Comparison of ENCODE assay signal across 9 cellular contexts in the genomic region with DNA sequence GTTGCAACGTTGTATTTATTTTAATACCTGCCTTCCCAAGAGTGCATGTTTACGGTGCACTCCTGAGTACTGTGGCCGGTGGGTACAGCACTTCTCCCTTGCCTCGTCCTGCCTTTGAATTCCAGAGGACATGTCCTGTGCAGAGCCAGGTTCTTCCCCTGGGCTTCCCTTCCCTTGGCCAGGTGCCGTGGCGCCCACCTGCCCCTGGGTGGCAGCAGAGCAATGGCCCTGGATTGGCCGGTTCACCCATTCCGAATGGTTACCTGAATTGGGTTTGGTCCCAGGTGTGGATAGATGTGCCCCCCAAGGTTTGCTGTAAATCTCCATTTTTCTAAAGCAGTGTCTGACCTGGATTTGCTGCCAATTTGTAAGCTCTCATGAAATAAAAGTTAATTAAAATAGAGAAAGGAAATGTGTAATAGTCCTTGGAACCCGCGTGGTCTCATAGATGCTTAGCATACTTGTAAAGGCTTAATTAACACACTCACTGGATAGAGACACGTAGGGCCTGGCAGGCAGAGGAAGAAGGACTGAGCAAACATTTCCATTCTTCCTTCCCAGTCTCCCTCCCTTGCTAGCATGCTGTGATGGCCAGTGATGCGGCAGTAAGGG. TPM values are rescaled to one million over a fixed set of nuclear protein-coding genes. Genes with fewer than 3 reads are reported as not detected.
DNase-seq lines count a peak whose midpoint lies in the region; ATAC-seq and TF ChIP-seq lines count a peak whose summit lies in the region.
"Had no signal": no experiment of that assay in that cellular context is flagged by ENCODE, and none has a peak within 500 bp of the region (broad histone marks: within the 10 kb centered on the region; RNA-seq: fewer than 3 reads in every experiment).

No MANE protein-coding gene starts in this region.

- H3K27ac Mint-ChIP-seq in chondrocyte (ENCODE audit: unreplicated experiment), result no peak overlapping the region
- no peak overlapping the region for H3K27ac Mint-ChIP-seq in CD8-positive, alpha-beta memory T cell
- no peak overlapping the region for H3K27ac Mint-ChIP-seq in CD4-positive, alpha-beta T cell

- no peaks in the 10 kb centered on the region for H3K4me1 ChIP-seq in osteoblast (ENCODE audit: insufficient read depth, low read length)
- H3K4me1 ChIP-seq in prostate gland (replicated peaks), result no peaks in the 10 kb centered on the region
- no peaks in the 10 kb centered on the region for H3K4me1 ChIP-seq in CD8-positive, alpha-beta memory T cell (ENCODE audit: insufficient read depth, low read length)
- H3K4me1 ChIP-seq: BLaER1 treated with 17β-estradiol and CSF1 and Interleukin-3, amounts not matched to agents 10 nM and 100 nM had no signal

- 78% methylated on average over 12 of the region's 12 CpGs for WGBS in prostate gland

- H4K20me1 ChIP-seq in osteoblast (ENCODE audit: insufficient read depth, low read length), result peaks cover 3% of the 10 kb centered on the region
- H4K20me1 ChIP-seq: BLaER1 treated with 17β-estradiol and CSF1 and Interleukin-3, amounts not matched to agents 10 nM and 100 nM had no signal

- no peak for ATAC-seq in CD4-positive, alpha-beta T cell (ENCODE audit: poor library complexity)

- H3K4me3 ChIP-seq in osteoblast (ENCODE audit: insufficient read depth, low read length) (no peak overlapping the region), prostate gland (no peak overlapping the region)
- no peak overlapping the region for H3K4me3 ChIP-seq in CD8-positive, alpha-beta memory T cell (ENCODE audit: low read length)
- H3K4me3 ChIP-seq: BLaER1 treated with 17β-estradiol and CSF1 and Interleukin-3, amounts not matched to agents 10 nM and 100 nM had no signal

- no peak overlapping the region for H3K4me3 Mint-ChIP-seq in chondrocyte (ENCODE audit: unreplicated experiment)
- H3K4me3 Mint-ChIP-seq in CD8-positive, alpha-beta memory T cell, result no peak overlapping the region
- no peak overlapping the region for H3K4me3 Mint-ChIP-seq in CD4-positive, alpha-beta T cell

- H3K9me3 Mint-ChIP-seq in chondrocyte (ENCODE audit: low read depth), result no peaks in the 10 kb centered on the region
- no peaks in the 10 kb centered on the region for H3K9me3 Mint-ChIP-seq in CD8-positive, alpha-beta memory T cell
- no peaks in the 10 kb centered on the region for H3K9me3 Mint-ChIP-seq in CD4-positive, alpha-beta T cell

- H3K4me2 ChIP-seq in osteoblast (ENCODE audit: insufficient read depth, low read length), result no peak overlapping the region
- H3K4me2 ChIP-seq: BLaER1 treated with 17β-estradiol and CSF1 and Interleukin-3, amounts not matched to agents 10 nM and 100 nM had no signal

- H3K79me2 ChIP-seq in osteoblast (ENCODE audit: insufficient read depth, low read length), result no peaks in the 10 kb centered on the region

- H3K36me3 Mint-ChIP-seq in chondrocyte (ENCODE audit: low read depth), result no peaks in the 10 kb centered on the region
- peaks cover 5 to 44% (median 14%) of the 10 kb centered on the region in 3 donors for H3K36me3 Mint-ChIP-seq in CD8-positive, alpha-beta memory T cell
- H3K36me3 Mint-ChIP-seq in CD4-positive, alpha-beta T cell (ENCODE audit: low read depth), result peaks cover 41% of the 10 kb centered on the region

- TF ChIP-seq POLR2A in prostate gland (IDR thresholded peaks at IDR 0.05), result no peak

- no peak overlapping the region for H2AFZ ChIP-seq in osteoblast (ENCODE audit: low read length)

- POLR2A ChIA-PET in CD8-positive, alpha-beta memory T cell (lab: Charles Lee), result no interaction called here
- POLR2A ChIA-PET in CD4-positive, alpha-beta T cell (lab: Charles Lee), result no interaction called here

- intact Hi-C loops in prostate gland (cut with DNase I), result no loop called here
- intact Hi-C loops in CD4-positive, alpha-beta T cell (cut with DNase I, micrococcal nuclease), result no loop called here

- DNase-seq in NCI-H1092 treated with DMSO at 0.1 percent for 48 hours (lab: John Stamatoyannopoulos, UW) (peak; percentile 7), NCI-H1092 (lab: John Stamatoyannopoulos, UW) (no peak), chondrocyte (ENCODE audit: low spot score) (no peak), osteoblast (ENCODE audit: insufficient read length, low spot score, missing footprints) (no peak), prostate gland (ENCODE audit: low spot score) (no peak)
- no peak for DNase-seq in CD8-positive, alpha-beta memory T cell
- DNase-seq in CD4-positive, alpha-beta T cell, result no peak

- CTCF ChIA-PET in CD8-positive, alpha-beta memory T cell (lab: Charles Lee), result interaction anchor here (1.5 kb wide), 1 partner anchor 10 kb away, joined by 4 read pairs; no protein-coding TSS in a partner anchor
- CTCF ChIA-PET in CD4-positive, alpha-beta T cell (lab: Charles Lee), result interaction anchor here (0.7 kb wide), 1 partner anchor 196 kb away, joined by 3 read pairs; no protein-coding TSS in a partner anchor

- no peaks in the 10 kb centered on the region for H3K27me3 Mint-ChIP-seq in chondrocyte (ENCODE audit: low read depth)
- no peaks in the 10 kb centered on the region for H3K27me3 Mint-ChIP-seq in CD8-positive, alpha-beta memory T cell
- no peaks in the 10 kb centered on the region for H3K27me3 Mint-ChIP-seq in CD4-positive, alpha-beta T cell

- H3K36me3 ChIP-seq in osteoblast (ENCODE audit: insufficient read depth, low read length) (peaks cover 4% of the 10 kb centered on the region), prostate gland (no peaks in the 10 kb centered on the region)
- no peaks in the 10 kb centered on the region for H3K36me3 ChIP-seq in CD8-positive, alpha-beta memory T cell (ENCODE audit: insufficient read depth, low read length)
- H3K36me3 ChIP-seq: BLaER1 treated with 17β-estradiol and CSF1 and Interleukin-3, amounts not matched to agents 10 nM and 100 nM had no signal

- H3K27ac ChIP-seq in osteoblast (ENCODE audit: low read depth, low read length), result no peak overlapping the region
- H3K27ac ChIP-seq in prostate gland, result no peak overlapping the region
- H3K27ac ChIP-seq in CD8-positive, alpha-beta memory T cell (ENCODE audit: low read depth, low read length), result no peak overlapping the region
- no peak overlapping the region for H3K27ac ChIP-seq in CD4-positive, alpha-beta T cell (ENCODE audit: low read depth, low read length)
- H3K27ac ChIP-seq: BLaER1 treated with 17β-estradiol and CSF1 and Interleukin-3, amounts not matched to agents 10 nM and 100 nM had no signal

- peak; percentile 83 for TF ChIP-seq CTCF in LNCAP (IDR thresholded peaks at IDR 0.05)
- peak; percentile 78 for TF ChIP-seq CTCF in chondrocyte (IDR thresholded peaks at IDR 0.05)
- TF ChIP-seq CTCF in osteoblast (IDR thresholded peaks at IDR 0.05; ENCODE audit: extremely low read depth, low read depth, low read length), result peak; percentile 50
- peak in 2 of 4 experiments; percentile 34 to 47 for TF ChIP-seq CTCF in prostate gland (IDR thresholded peaks at IDR 0.05)
- no peak for TF ChIP-seq CTCF in CD4-positive, alpha-beta T cell (IDR thresholded peaks at IDR 0.05)

- H3K27me3 ChIP-seq in osteoblast (ENCODE audit: insufficient read depth, low read length), result no peaks in the 10 kb centered on the region
- no peaks in the 10 kb centered on the region for H3K27me3 ChIP-seq in prostate gland (replicated peaks; ENCODE audit: insufficient read depth)
- no peaks in the 10 kb centered on the region for H3K27me3 ChIP-seq in CD8-positive, alpha-beta memory T cell (ENCODE audit: insufficient read depth, low read length, poor library complexity, severe bottlenecking)
- no peaks in the 10 kb centered on the region for H3K27me3 ChIP-seq in CD4-positive, alpha-beta T cell (ENCODE audit: control insufficient read depth, insufficient read depth, low read length)
- H3K27me3 ChIP-seq: BLaER1 treated with 17β-estradiol and CSF1 and Interleukin-3, amounts not matched to agents 10 nM and 100 nM had no signal

- H3K4me1 Mint-ChIP-seq in chondrocyte (ENCODE audit: low read depth), result no peaks in the 10 kb centered on the region
- peaks cover 0 to 4% (median 3%) of the 10 kb centered on the region in 3 donors for H3K4me1 Mint-ChIP-seq in CD8-positive, alpha-beta memory T cell
- no peaks in the 10 kb centered on the region for H3K4me1 Mint-ChIP-seq in CD4-positive, alpha-beta T cell (ENCODE audit: low read depth)

- H3K9me3 ChIP-seq in osteoblast (ENCODE audit: low read depth, low read length) (no peaks in the 10 kb centered on the region), prostate gland (no peaks in the 10 kb centered on the region)
- no peaks in the 10 kb centered on the region for H3K9me3 ChIP-seq in CD8-positive, alpha-beta memory T cell (ENCODE audit: low read length)
- H3K9me3 ChIP-seq in CD4-positive, alpha-beta T cell (ENCODE audit: control insufficient read depth, low read length), result no peaks in the 10 kb centered on the region

RNA-seq across cellular contexts. Expression of a gene that starts 40.6 kb away (rescaled TPM):
- total RNA-seq in chondrocyte (19.7 to 22.2 TPM (median 21.9 TPM) in 3 replicates), osteoblast (52.1 and 53.6 TPM in 2 replicates), prostate gland (10 to 100 TPM; 31.2 to 51.6 TPM)
- 10 to 100 TPM; 60.2 to 60.8 TPM for total RNA-seq in CD8-positive, alpha-beta memory T cell
- polyA plus RNA-seq in CD8-positive, alpha-beta memory T cell, result 59.6 TPM
- total RNA-seq in CD4-positive, alpha-beta T cell, result 10 to 100 TPM; 15.4 to 16.1 TPM
